8 cellular contexts compared by ENCODE assay signal in the genomic region with DNA sequence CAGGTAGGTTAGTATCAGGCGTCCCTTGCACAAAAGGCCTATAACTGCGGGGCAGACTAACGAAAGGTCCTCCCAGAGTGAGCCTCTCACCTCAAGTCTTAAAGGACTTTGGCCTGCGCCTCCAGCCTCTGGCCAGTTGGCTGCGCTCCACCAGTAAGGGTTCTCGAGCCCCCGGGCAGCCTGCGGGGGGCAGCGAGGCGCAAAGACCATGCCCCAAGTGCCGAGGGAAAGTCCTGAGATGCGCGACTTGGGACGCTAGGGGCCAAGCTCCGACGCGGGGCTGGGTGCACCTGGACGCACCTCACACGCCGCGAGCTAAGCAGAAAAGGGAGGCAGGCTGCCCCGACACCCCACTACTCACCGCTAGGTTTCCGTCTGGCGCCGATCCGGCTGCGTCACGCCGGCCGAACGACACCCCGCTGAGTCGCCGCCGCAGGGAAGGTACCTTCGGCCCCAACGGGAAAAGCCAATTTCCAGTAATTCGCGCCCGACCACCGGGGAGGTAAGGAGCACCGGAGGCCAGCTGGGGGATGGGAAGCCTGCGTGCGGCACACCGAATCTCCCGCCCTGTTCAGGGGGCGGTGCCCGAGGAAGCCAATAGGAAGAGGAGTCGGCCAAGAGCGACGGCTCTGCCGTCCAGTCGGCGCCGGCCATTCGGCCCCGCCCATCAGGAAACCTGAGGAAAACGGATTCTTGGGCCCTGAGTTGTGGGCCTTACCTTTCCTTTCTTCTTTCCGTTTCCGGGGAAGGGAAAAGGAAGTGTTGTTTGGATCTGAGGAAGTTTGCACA. TPM values are rescaled to one million over a fixed set of nuclear protein-coding genes. Genes with fewer than 3 reads are reported as not detected.
DNase-seq lines count a peak whose midpoint lies in the region; ATAC-seq and TF ChIP-seq lines count a peak whose summit lies in the region.

Gene ORC2 (minus strand): TSS at position 532 of the 789 bp plus-strand sequence. CDS start 5,537 bp downstream, outside the sequence.

- peaks cover 28% of the 10 kb centered on the region for H3K79me2 ChIP-seq in smooth muscle cell (ENCODE audit: low read depth)

- no peaks in the 10 kb centered on the region for H3K9me3 ChIP-seq in smooth muscle cell (replicated peaks; ENCODE audit: low read depth)

- ATAC-seq in GM18909 (IDR thresholded peaks at IDR 0.05; ENCODE audit: poor library complexity, unreplicated experiment), result peak; percentile 92
- ATAC-seq in HG03175 (IDR thresholded peaks at IDR 0.05; ENCODE audit: unreplicated experiment), result peak; percentile 91

- H3K27me3 ChIP-seq in smooth muscle cell (ENCODE audit: low read depth), result no peaks in the 10 kb centered on the region

- TF ChIP-seq CTCF in AG09309 (IDR thresholded peaks at IDR 0.05; ENCODE audit: control insufficient read depth, insufficient read depth, low read depth, low read length, missing control alignments) (peak; percentile 58), WI38 (IDR thresholded peaks at IDR 0.05; ENCODE audit: low read depth, low read length) (peak; percentile 48; the same call in 1 of the 2 replicates), cardiac fibroblast (IDR thresholded peaks at IDR 0.05; ENCODE audit: low read depth, low read length) (peak; percentile 65), smooth muscle cell (IDR thresholded peaks at IDR 0.05; ENCODE audit: borderline replicate concordance, insufficient read depth, poor library complexity, severe bottlenecking) (peak; percentile 51)

- H4K20me1 ChIP-seq in smooth muscle cell (ENCODE audit: low read depth), result no peaks in the 10 kb centered on the region

- H3K36me3 ChIP-seq in smooth muscle cell (ENCODE audit: low read depth), result no peaks in the 10 kb centered on the region

- H3K27ac ChIP-seq in smooth muscle cell (ENCODE audit: low read depth), result peak within 1 kb of the TSS; percentile 51

- peaks cover 5% of the 10 kb centered on the region for H3F3A ChIP-seq in smooth muscle cell (ENCODE audit: low read depth)

- H3K9ac ChIP-seq in smooth muscle cell (ENCODE audit: low read depth), result peak within 1 kb of the TSS; percentile 85

- peak; percentile 79 for DNase-seq in AG09309 (ENCODE audit: low read depth)
- peak; percentile 98 for DNase-seq in NCI-H2227 treated with DMSO at 0.1 percent for 48 hours (lab: John Stamatoyannopoulos, UW)
- DNase-seq in cardiac fibroblast (ENCODE audit: low read depth in 2 of 2), result peak; percentile 96
- peak; percentile 99 for DNase-seq in iPS-NIHi7 (ENCODE audit: extremely low spot score)
- DNase-seq in smooth muscle cell (lab: John Stamatoyannopoulos, UW; ENCODE audit: unreplicated experiment), result peak; percentile 66

- H3K4me2 ChIP-seq in smooth muscle cell, result peak within 1 kb of the TSS; percentile 88

- H3K4me3 ChIP-seq in AG09309 (ENCODE audit: control insufficient read depth, low read depth, low read length) (peak within 1 kb of the TSS; percentile 99), WI38 (ENCODE audit: low read depth, low read length) (peak within 1 kb of the TSS; percentile 88), cardiac fibroblast (replicated peaks in 1 of 2; ENCODE audit: low read depth in 2 of 2, low read length in 2 of 2) (peak within 1 kb of the TSS; percentile 94 to 96), smooth muscle cell (peak within 1 kb of the TSS; percentile 98)

- WGBS in smooth muscle cell (ENCODE audit: low lambda C conversion rate), result under 1% methylated on average over 61 of the region's 61 CpGs

- peak within 1 kb of the TSS; percentile 94 for H2AFZ ChIP-seq in smooth muscle cell (ENCODE audit: low read depth)

- peaks cover 21% of the 10 kb centered on the region for H3K4me1 ChIP-seq in smooth muscle cell (ENCODE audit: low read depth)

RNA-seq across cellular contexts. Expression of gene ORC2, which starts in this region (rescaled TPM):
- 11.5 and 16.0 TPM in 2 replicates for total RNA-seq in smooth muscle cell
- polyA plus RNA-seq in smooth muscle cell, result 7.1 and 8.3 TPM in 2 replicates

Comparison
In these comparisons a context has a peak if more than half of its experiments do, and no peak if none do; other contexts are left out.
1. Peak in every context shown above with its lines: DNase-seq, ATAC-seq, H3K4me3 ChIP-seq and H3K27ac ChIP-seq.